Comparison of ENCODE assay signal across 1 cellular context in genomic region chr2:133158024-133158423, GRCh38.
TF ChIP-seq lines count a peak whose summit lies in the region.

No MANE protein-coding gene starts in this region.

TF ChIP-seq in HepG2, 621 proteins besides CTCF, POLR2A, EP300 and RAD21 (continued from another document and continues in another):
- TF ChIP-seq, protein P1, sequence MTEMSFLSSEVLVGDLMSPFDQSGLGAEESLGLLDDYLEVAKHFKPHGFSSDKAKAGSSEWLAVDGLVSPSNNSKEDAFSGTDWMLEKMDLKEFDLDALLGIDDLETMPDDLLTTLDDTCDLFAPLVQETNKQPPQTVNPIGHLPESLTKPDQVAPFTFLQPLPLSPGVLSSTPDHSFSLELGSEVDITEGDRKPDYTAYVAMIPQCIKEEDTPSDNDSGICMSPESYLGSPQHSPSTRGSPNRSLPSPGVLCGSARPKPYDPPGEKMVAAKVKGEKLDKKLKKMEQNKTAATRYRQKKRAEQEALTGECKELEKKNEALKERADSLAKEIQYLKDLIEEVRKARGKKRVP (CRISPR knock-in tag; IDR thresholded peaks at IDR 0.05), result 0 out of 4 replicates have a peak, but pooled peaks of 1 of the 2 experiments have one; percentile 43
- peak; percentile 96 for TF ChIP-seq ZNF317 (CRISPR knock-in tag; IDR thresholded peaks at IDR 0.05)
- no peak for TF ChIP-seq FLYWCH1 (CRISPR knock-in tag; IDR thresholded peaks at IDR 0.05)
- TF ChIP-seq CREB3 (CRISPR knock-in tag; IDR thresholded peaks at IDR 0.05), result no peak
- no peak for TF ChIP-seq CREB1 (IDR thresholded peaks at IDR 0.05)
- TF ChIP-seq CREB1 (CRISPR knock-in tag; IDR thresholded peaks at IDR 0.05), result peak; percentile 54; the same call in 1 of the 2 replicates
- TF ChIP-seq MIER3 (CRISPR knock-in tag; IDR thresholded peaks at IDR 0.05; ENCODE audit: borderline replicate concordance), result peak; percentile 45; the same call in 1 of the 2 replicates
- TF ChIP-seq TEAD3 (CRISPR knock-in tag; optimal IDR thresholded peaks at IDR 0.05; ENCODE audit: borderline replicate concordance), result peak; percentile 53
- TF ChIP-seq TFAP4 (IDR thresholded peaks at IDR 0.05; ENCODE audit: borderline replicate concordance, low read depth), result peak; percentile 31; the same call in 1 of the 2 replicates
- TF ChIP-seq ZNF264 (CRISPR knock-in tag; IDR thresholded peaks at IDR 0.05), result 0 out of 2 replicates have a peak, but pooled peaks have one; percentile 26
- TF ChIP-seq REPIN1 (CRISPR knock-in tag; IDR thresholded peaks at IDR 0.05; ENCODE audit: borderline replicate concordance, low read depth), result peak; percentile 38; the same call in 1 of the 2 replicates
- no peak for TF ChIP-seq MATR3 (CRISPR knock-in tag; IDR thresholded peaks at IDR 0.05)
- no peak for TF ChIP-seq ATF6 (CRISPR knock-in tag; conservative IDR thresholded peaks at IDR 0.05)
- TF ChIP-seq MAFK (conservative IDR thresholded peaks at IDR 0.05 in 1 of 2, IDR thresholded peaks at IDR 0.05 in 1 of 2; ENCODE audit: low read length in 2 of 2), result 0 out of 4 replicates have a peak, but pooled peaks of 1 of the 2 experiments have one; percentile 1
- peak; percentile 30; the same call in 1 of the 2 replicates for TF ChIP-seq ZNF841 (CRISPR knock-in tag; IDR thresholded peaks at IDR 0.05; ENCODE audit: borderline replicate concordance)
- TF ChIP-seq, protein P2, sequence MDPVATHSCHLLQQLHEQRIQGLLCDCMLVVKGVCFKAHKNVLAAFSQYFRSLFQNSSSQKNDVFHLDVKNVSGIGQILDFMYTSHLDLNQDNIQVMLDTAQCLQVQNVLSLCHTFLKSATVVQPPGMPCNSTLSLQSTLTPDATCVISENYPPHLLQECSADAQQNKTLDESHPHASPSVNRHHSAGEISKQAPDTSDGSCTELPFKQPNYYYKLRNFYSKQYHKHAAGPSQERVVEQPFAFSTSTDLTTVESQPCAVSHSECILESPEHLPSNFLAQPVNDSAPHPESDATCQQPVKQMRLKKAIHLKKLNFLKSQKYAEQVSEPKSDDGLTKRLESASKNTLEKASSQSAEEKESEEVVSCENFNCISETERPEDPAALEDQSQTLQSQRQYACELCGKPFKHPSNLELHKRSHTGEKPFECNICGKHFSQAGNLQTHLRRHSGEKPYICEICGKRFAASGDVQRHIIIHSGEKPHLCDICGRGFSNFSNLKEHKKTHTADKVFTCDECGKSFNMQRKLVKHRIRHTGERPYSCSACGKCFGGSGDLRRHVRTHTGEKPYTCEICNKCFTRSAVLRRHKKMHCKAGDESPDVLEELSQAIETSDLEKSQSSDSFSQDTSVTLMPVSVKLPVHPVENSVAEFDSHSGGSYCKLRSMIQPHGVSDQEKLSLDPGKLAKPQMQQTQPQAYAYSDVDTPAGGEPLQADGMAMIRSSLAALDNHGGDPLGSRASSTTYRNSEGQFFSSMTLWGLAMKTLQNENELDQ (CRISPR knock-in tag; IDR thresholded peaks at IDR 0.05; ENCODE audit: borderline replicate concordance), result no peak
- TF ChIP-seq GTF3A (CRISPR knock-in tag; conservative IDR thresholded peaks at IDR 0.05), result no peak
- no peak for TF ChIP-seq NFRKB (IDR thresholded peaks at IDR 0.05)
- TF ChIP-seq NCOR1 (IDR thresholded peaks at IDR 0.05; ENCODE audit: borderline replicate concordance, low read length), result peak; percentile 39; the same call in 1 of the 2 replicates
- TF ChIP-seq ZNF329 (CRISPR knock-in tag; IDR thresholded peaks at IDR 0.05; ENCODE audit: low read depth), result no peak
- TF ChIP-seq MIXL1 (CRISPR knock-in tag; IDR thresholded peaks at IDR 0.05), result peak; percentile 83; the same call in 1 of the 2 replicates
- no peak for TF ChIP-seq LCORL (IDR thresholded peaks at IDR 0.05)
- peak; percentile 83 for TF ChIP-seq LCORL (CRISPR knock-in tag; IDR thresholded peaks at IDR 0.05)
- peak; percentile 36; the same call in 1 of the 2 replicates for TF ChIP-seq TARDBP (CRISPR knock-in tag; IDR thresholded peaks at IDR 0.05)
- peak; percentile 45; the same call in 1 of the 2 replicates for TF ChIP-seq NCOA2 (CRISPR knock-in tag; IDR thresholded peaks at IDR 0.05)
- TF ChIP-seq PATZ1 (CRISPR knock-in tag; IDR thresholded peaks at IDR 0.05), result no peak
- TF ChIP-seq RXRB (CRISPR knock-in tag; IDR thresholded peaks at IDR 0.05; ENCODE audit: borderline replicate concordance), result 0 out of 2 replicates have a peak, but pooled peaks have one; percentile 34
- TF ChIP-seq NBN (conservative IDR thresholded peaks at IDR 0.05), result no peak
- no peak for TF ChIP-seq ZNF224 (CRISPR knock-in tag; IDR thresholded peaks at IDR 0.05)
- TF ChIP-seq ZMYM4 (CRISPR knock-in tag; IDR thresholded peaks at IDR 0.05), result peak; percentile 40; the same call in 1 of the 2 replicates
- peak; percentile 51; the same call in 1 of the 2 replicates for TF ChIP-seq SALL1 (CRISPR knock-in tag; IDR thresholded peaks at IDR 0.05)
- no peak for TF ChIP-seq ZBTB46 (CRISPR knock-in tag; IDR thresholded peaks at IDR 0.05; ENCODE audit: borderline replicate concordance)
- TF ChIP-seq REXO4 (CRISPR knock-in tag; IDR thresholded peaks at IDR 0.05; ENCODE audit: borderline replicate concordance), result no peak
- peak; percentile 57; the same call in 1 of the 2 replicates for TF ChIP-seq SOX5 (CRISPR knock-in tag; IDR thresholded peaks at IDR 0.05; ENCODE audit: borderline replicate concordance)
- TF ChIP-seq HMG20B (CRISPR knock-in tag; conservative IDR thresholded peaks at IDR 0.05), result no peak
- no peak for TF ChIP-seq ATF7-NPFF (CRISPR knock-in tag; IDR thresholded peaks at IDR 0.05; ENCODE audit: low read depth)
- TF ChIP-seq HDAC2 (CRISPR knock-in tag; IDR thresholded peaks at IDR 0.05), result peak; percentile 23; the same call in 1 of the 2 replicates
- peak; percentile 96 for TF ChIP-seq ONECUT2 (CRISPR knock-in tag; IDR thresholded peaks at IDR 0.05)
- TF ChIP-seq, protein P3, sequence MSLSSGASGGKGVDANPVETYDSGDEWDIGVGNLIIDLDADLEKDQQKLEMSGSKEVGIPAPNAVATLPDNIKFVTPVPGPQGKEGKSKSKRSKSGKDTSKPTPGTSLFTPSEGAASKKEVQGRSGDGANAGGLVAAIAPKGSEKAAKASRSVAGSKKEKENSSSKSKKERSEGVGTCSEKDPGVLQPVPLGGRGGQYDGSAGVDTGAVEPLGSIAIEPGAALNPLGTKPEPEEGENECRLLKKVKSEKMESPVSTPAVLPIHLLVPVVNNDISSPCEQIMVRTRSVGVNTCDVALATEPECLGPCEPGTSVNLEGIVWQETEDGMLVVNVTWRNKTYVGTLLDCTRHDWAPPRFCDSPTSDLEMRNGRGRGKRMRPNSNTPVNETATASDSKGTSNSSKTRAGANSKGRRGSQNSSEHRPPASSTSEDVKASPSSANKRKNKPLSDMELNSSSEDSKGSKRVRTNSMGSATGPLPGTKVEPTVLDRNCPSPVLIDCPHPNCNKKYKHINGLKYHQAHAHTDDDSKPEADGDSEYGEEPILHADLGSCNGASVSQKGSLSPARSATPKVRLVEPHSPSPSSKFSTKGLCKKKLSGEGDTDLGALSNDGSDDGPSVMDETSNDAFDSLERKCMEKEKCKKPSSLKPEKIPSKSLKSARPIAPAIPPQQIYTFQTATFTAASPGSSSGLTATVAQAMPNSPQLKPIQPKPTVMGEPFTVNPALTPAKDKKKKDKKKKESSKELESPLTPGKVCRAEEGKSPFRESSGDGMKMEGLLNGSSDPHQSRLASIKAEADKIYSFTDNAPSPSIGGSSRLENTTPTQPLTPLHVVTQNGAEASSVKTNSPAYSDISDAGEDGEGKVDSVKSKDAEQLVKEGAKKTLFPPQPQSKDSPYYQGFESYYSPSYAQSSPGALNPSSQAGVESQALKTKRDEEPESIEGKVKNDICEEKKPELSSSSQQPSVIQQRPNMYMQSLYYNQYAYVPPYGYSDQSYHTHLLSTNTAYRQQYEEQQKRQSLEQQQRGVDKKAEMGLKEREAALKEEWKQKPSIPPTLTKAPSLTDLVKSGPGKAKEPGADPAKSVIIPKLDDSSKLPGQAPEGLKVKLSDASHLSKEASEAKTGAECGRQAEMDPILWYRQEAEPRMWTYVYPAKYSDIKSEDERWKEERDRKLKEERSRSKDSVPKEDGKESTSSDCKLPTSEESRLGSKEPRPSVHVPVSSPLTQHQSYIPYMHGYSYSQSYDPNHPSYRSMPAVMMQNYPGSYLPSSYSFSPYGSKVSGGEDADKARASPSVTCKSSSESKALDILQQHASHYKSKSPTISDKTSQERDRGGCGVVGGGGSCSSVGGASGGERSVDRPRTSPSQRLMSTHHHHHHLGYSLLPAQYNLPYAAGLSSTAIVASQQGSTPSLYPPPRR (CRISPR knock-in tag; IDR thresholded peaks at IDR 0.05; ENCODE audit: borderline replicate concordance), result peak; percentile 25; the same call in 1 of the 2 replicates
- peak; percentile 70; the same call in 1 of the 2 replicates for TF ChIP-seq FOXJ3 (CRISPR knock-in tag; IDR thresholded peaks at IDR 0.05; ENCODE audit: borderline replicate concordance)
- no peak for TF ChIP-seq ZNF143 (CRISPR knock-in tag; IDR thresholded peaks at IDR 0.05)
- no peak for TF ChIP-seq ZNF432 (CRISPR knock-in tag; IDR thresholded peaks at IDR 0.05; ENCODE audit: borderline replicate concordance)
- TF ChIP-seq FOXO1 (CRISPR knock-in tag; IDR thresholded peaks at IDR 0.05), result peak; percentile 38; the same call in 1 of the 2 replicates
- peak; percentile 25; the same call in 1 of the 2 replicates for TF ChIP-seq MED1 (CRISPR knock-in tag; IDR thresholded peaks at IDR 0.05)
- TF ChIP-seq HDAC1 (CRISPR knock-in tag; IDR thresholded peaks at IDR 0.05), result peak; percentile 44
- peak; percentile 45 for TF ChIP-seq ZEB1 (IDR thresholded peaks at IDR 0.05; ENCODE audit: insufficient replicate concordance, low read depth)
- TF ChIP-seq TRIM24 (CRISPR knock-in tag; IDR thresholded peaks at IDR 0.05), result no peak
- TF ChIP-seq DPF2 (CRISPR knock-in tag; IDR thresholded peaks at IDR 0.05; ENCODE audit: borderline replicate concordance, low read depth), result peak; percentile 72; the same call in 1 of the 2 replicates
- no peak for TF ChIP-seq DMAP1 (CRISPR knock-in tag; IDR thresholded peaks at IDR 0.05)
- 0 out of 2 replicates have a peak, but pooled peaks have one; percentile 61 for TF ChIP-seq BCL6 (CRISPR knock-in tag; IDR thresholded peaks at IDR 0.05)
- TF ChIP-seq PHB2 (IDR thresholded peaks at IDR 0.05; ENCODE audit: partially characterized antibody), result no peak
